Comparison of ENCODE assay signal across 8 cellular contexts in the genomic region with DNA sequence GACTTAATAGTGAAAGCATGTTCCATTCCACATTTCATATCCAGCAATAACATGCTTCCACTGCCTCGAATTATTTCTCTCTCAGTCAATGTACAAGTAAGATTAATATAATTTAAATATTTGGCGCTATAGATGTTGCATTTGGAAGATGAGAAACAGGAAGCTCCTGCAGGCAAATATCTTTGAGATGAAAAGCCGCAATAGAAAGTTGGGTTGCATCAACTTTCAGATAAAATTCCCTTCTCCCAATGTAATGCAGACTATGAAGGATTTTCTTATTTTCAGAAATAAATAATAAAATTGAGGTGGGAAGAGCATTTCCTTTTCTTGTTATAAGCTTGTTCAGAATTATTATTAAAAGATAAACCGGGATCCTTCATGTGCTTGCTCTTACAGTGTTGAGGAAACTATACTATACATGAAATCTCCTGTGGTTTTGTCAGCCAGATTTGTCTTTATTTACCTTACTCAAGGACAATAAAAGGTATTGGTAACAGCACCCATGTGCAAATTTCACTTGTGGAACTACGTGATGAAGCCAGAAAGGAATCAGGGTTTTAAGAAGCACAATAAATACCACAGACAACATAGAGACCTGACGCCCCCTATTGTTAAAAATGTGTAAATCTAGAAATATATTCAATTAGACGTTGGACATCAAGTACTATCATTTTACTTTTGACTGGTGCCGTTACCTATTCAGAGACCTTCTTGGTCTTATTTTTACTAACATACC.
DNase-seq lines count a peak whose midpoint lies in the region; ATAC-seq, FAIRE-seq and TF ChIP-seq lines count a peak whose summit lies in the region.

No MANE protein-coding gene starts in this region.

- peaks cover 18% of the 10 kb centered on the region for H3K4me1 ChIP-seq in hepatocyte (ENCODE audit: insufficient read depth)

- no peaks in the 10 kb centered on the region for H3K9me3 ChIP-seq in hepatocyte (ENCODE audit: low read depth)

- H3K36me3 ChIP-seq in hepatocyte (replicated peaks; ENCODE audit: insufficient read depth, low read depth), result no peaks in the 10 kb centered on the region

- no peak overlapping the region for H3K4me2 ChIP-seq in hepatocyte

- 55% methylated on average over 8 of the region's 8 CpGs for WGBS in hepatocyte (ENCODE audit: low lambda C conversion rate, missing lambda C conversion rate)

- no peaks in the 10 kb centered on the region for H3K79me2 ChIP-seq in hepatocyte

- peak overlapping the region; percentile 77 for H3K27ac ChIP-seq in hepatocyte

- no peaks in the 10 kb centered on the region for H3K27me3 ChIP-seq in hepatocyte

- no peaks in the 10 kb centered on the region for H4K20me1 ChIP-seq in hepatocyte (ENCODE audit: insufficient read depth, poor library complexity, severe bottlenecking)

- TF ChIP-seq POLR2A in H54 (IDR thresholded peaks at IDR 0.05; ENCODE audit: low read depth, low read length), result no peak

- peak; percentile 45 for TF ChIP-seq CTCF in AG10803 (conservative IDR thresholded peaks at IDR 0.05; ENCODE audit: low read length)
- peak; percentile 49 for TF ChIP-seq CTCF in hepatocyte (IDR thresholded peaks at IDR 0.05; ENCODE audit: poor library complexity)

- H2AFZ ChIP-seq in hepatocyte, result no peak overlapping the region

- H3K4me3 ChIP-seq in AG10803 (ENCODE audit: low read length) (no peak overlapping the region), hepatocyte (no peak overlapping the region)

- FAIRE-seq in H54 (lab: Jason Lieb, UNC), result peak; percentile 76

- peak; percentile 27 for DNase-seq in AG10803 (ENCODE audit: low read depth)
- DNase-seq in H54 (ENCODE audit: insufficient read length, low spot score), result no peak
- peak; percentile 55 for DNase-seq in SK-MEL-5 (ENCODE audit: low read depth, low spot score)
- peak; percentile 30 for DNase-seq in hepatocyte (ENCODE audit: low spot score)
- DNase-seq in DMS153 treated with DMSO at 0.1 percent for 48 hours (lab: John Stamatoyannopoulos, UW; ENCODE audit: unreplicated experiment), result no peak
- no peak for DNase-seq in HPDE6-E6E7 (ENCODE audit: extremely low spot score)

- in situ Hi-C loops in SK-MEL-5 (cut with HindIII; ENCODE audit: low pct_unique_long_range_greater_than_20kb, low sequenced_read_pairs), result no loop called here

- ATAC-seq in GM21723 (IDR thresholded peaks at IDR 0.05; ENCODE audit: unreplicated experiment) (no peak), GM21786 (IDR thresholded peaks at IDR 0.05; ENCODE audit: unreplicated experiment) (no peak)

- H3K9me2 ChIP-seq in hepatocyte (replicated peaks; ENCODE audit: insufficient read depth), result no peaks in the 10 kb centered on the region

Comparison
In these comparisons a context has a peak if more than half of its experiments do, and no peak if none do; other contexts are left out.
1. DNase-seq: peak in AG10803 (single experiment), SK-MEL-5 (single experiment) and hepatocyte (single experiment); none in H54 (single experiment), DMS153 treated with DMSO at 0.1 percent for 48 hours (single experiment) and HPDE6-E6E7 (single experiment).